ENCODE assay signal across 1 cellular context in the genomic region with DNA sequence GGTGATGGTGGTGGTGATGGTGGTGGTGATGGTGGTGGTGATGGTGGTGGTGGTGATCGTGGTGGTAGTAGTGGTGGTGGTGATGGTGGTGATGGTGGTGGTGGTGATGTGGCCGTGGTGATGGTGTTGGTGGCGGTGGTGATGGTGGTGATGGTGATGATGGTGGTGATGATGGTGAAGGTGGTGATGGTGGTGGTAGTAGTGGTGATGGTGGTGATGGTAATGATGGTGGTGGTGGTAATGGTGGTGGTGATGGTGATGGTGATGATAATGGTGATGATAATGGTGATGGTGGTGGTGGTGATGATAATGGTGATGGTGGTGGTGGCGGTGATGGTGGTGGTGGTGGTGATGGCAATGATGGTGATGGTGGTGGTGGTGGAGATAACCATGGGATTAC.
TF ChIP-seq lines count a peak whose summit lies in the region.

No MANE protein-coding gene starts in this region.

TF ChIP-seq in SK-N-SH treated with all-trans-retinoic acid at 6 μM for 48 hours, 23 proteins besides CTCF, POLR2A, EP300 and RAD21:
- no peak for TF ChIP-seq OSR1 (CRISPR knock-in tag; IDR thresholded peaks at IDR 0.05)
- TF ChIP-seq, protein P1, sequence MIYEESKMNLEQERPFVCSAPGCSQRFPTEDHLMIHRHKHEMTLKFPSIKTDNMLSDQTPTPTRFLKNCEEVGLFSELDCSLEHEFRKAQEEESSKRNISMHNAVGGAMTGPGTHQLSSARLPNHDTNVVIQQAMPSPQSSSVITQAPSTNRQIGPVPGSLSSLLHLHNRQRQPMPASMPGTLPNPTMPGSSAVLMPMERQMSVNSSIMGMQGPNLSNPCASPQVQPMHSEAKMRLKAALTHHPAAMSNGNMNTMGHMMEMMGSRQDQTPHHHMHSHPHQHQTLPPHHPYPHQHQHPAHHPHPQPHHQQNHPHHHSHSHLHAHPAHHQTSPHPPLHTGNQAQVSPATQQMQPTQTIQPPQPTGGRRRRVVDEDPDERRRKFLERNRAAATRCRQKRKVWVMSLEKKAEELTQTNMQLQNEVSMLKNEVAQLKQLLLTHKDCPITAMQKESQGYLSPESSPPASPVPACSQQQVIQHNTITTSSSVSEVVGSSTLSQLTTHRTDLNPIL (CRISPR knock-in tag; IDR thresholded peaks at IDR 0.05; ENCODE audit: low read depth) = no peak
- TF ChIP-seq ZNF8 (CRISPR knock-in tag; IDR thresholded peaks at IDR 0.05) = no peak
- no peak for TF ChIP-seq ZFP3 (CRISPR knock-in tag; IDR thresholded peaks at IDR 0.05)
- TF ChIP-seq ZNF565 (CRISPR knock-in tag; conservative IDR thresholded peaks at IDR 0.05; ENCODE audit: low read depth) = no peak
- TF ChIP-seq, protein P2, sequence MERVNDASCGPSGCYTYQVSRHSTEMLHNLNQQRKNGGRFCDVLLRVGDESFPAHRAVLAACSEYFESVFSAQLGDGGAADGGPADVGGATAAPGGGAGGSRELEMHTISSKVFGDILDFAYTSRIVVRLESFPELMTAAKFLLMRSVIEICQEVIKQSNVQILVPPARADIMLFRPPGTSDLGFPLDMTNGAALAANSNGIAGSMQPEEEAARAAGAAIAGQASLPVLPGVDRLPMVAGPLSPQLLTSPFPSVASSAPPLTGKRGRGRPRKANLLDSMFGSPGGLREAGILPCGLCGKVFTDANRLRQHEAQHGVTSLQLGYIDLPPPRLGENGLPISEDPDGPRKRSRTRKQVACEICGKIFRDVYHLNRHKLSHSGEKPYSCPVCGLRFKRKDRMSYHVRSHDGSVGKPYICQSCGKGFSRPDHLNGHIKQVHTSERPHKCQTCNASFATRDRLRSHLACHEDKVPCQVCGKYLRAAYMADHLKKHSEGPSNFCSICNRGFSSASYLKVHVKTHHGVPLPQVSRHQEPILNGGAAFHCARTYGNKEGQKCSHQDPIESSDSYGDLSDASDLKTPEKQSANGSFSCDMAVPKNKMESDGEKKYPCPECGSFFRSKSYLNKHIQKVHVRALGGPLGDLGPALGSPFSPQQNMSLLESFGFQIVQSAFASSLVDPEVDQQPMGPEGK (CRISPR knock-in tag; IDR thresholded peaks at IDR 0.05; ENCODE audit: borderline replicate concordance) = no peak
